In the genomic region with DNA sequence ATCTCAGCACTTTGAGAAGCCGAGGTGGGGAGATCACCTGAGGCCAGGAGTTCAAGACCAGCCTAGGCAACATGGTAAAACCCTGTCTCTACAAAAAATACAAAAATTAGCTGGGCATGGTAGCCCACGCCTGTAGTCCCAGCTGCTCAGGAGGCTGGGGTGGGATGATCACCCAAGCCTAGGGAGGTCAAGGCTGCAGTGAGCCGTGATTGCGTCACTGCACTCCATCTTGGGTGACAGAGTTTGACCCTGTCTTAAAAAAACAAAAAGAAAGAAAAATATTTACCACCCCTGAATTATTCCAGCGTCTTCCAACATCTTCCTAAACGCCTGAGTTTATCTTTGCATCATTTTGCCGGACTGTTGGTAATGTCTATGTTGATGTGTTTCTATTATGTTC, we compare ENCODE assay signal across 1 cellular context.
A peak's percentile ranks its signal among the peaks of the same experiment; 100 is the strongest.
TF ChIP-seq lines count a peak whose summit lies in the region.

No MANE protein-coding gene starts in this region.

TF ChIP-seq in K562, 482 proteins besides CTCF, POLR2A, EP300 and RAD21:
- TF ChIP-seq, protein P1, sequence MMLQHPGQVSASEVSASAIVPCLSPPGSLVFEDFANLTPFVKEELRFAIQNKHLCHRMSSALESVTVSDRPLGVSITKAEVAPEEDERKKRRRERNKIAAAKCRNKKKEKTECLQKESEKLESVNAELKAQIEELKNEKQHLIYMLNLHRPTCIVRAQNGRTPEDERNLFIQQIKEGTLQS (IDR thresholded peaks at IDR 0.05), result peak; percentile 32; the same call in 1 of the 2 replicates
- TF ChIP-seq, protein P1 (CRISPR knock-in tag; conservative IDR thresholded peaks at IDR 0.05), result no peak
- TF ChIP-seq KAT7 (CRISPR knock-in tag; IDR thresholded peaks at IDR 0.05; ENCODE audit: borderline replicate concordance), result no peak
